8 cellular contexts compared by ENCODE assay signal in genomic region chr16:740459-740763, GRCh38. TPM values are rescaled to one million over a fixed set of nuclear protein-coding genes. Genes with fewer than 3 reads are reported as not detected.
A peak's percentile ranks its signal among the peaks of the same experiment; 100 is the strongest.
DNase-seq lines count a peak whose midpoint lies in the region; ATAC-seq and TF ChIP-seq lines count a peak whose summit lies in the region.

No MANE protein-coding gene starts in this region.

- no peak for TF ChIP-seq EP300 in tibial nerve (IDR thresholded peaks at IDR 0.05)

- H3K4me1 Mint-ChIP-seq in CD8-positive, alpha-beta T cell (ENCODE audit: low read depth): peaks cover 8% of the 10 kb centered on the region

- H3K4me3 Mint-ChIP-seq in CD8-positive, alpha-beta T cell: peak overlapping the region; percentile 82

- H3K36me3 ChIP-seq in CD8-positive, alpha-beta T cell (ENCODE audit: insufficient read depth, low read length): peaks cover 14% of the 10 kb centered on the region
- H3K36me3 ChIP-seq in adrenal gland (replicated peaks in 1 of 2) (peaks cover 0 to 19% of the 10 kb centered on the region in 2 donors), tibial nerve (peaks cover 0 to 42% (median 0%) of the 10 kb centered on the region in 3 donors)

- CTCF ChIA-PET in CD8-positive, alpha-beta T cell (lab: Charles Lee): interaction anchor here (1.3 to 16.2 kb wide), 10 partner anchors 9 to 50 kb away, joined by 4 to 353 read pairs (median 6); partner anchors contain the start of genes ANTKMT, CCDC78 and METRN

- H3K9me3 ChIP-seq in CD8-positive, alpha-beta T cell (ENCODE audit: low read length): no peaks in the 10 kb centered on the region
- no peaks in the 10 kb centered on the region for H3K9me3 ChIP-seq in adrenal gland (replicated peaks in 1 of 3)
- no peaks in the 10 kb centered on the region for H3K9me3 ChIP-seq in tibial nerve

- H3K9me3 Mint-ChIP-seq in CD8-positive, alpha-beta T cell: no peaks in the 10 kb centered on the region

- 0 to 1% methylated on average over 19 to 22 of the region's 22 CpGs; no CpG with 5 or more reads in 2 of the 4 donors for WGBS in adrenal gland, 4 donors
- WGBS in tibial nerve, 2 donors: 0% methylated on average over 6 of the region's 22 CpGs; no CpG with 5 or more reads in 1 of the 2 donors

- H3K36me3 Mint-ChIP-seq in CD8-positive, alpha-beta T cell: peaks cover 26% of the 10 kb centered on the region

- H3K27me3 Mint-ChIP-seq in CD8-positive, alpha-beta T cell (ENCODE audit: low read depth): no peaks in the 10 kb centered on the region

- DNase-seq in CD8-positive, alpha-beta T cell: no peak
- DNase-seq in adrenal gland: no peak
- no peak for DNase-seq in tibial nerve (ENCODE audit: low spot score in 2 of 2)
- DNase-seq in SHP77 treated with DMSO at 0.1 percent for 48 hours (lab: John Stamatoyannopoulos, UW): no peak
- no peak for DNase-seq in inferior parietal cortex (ENCODE audit: extremely low spot score)
- DNase-seq in GDM1 (lab: John Stamatoyannopoulos, UW): no peak

- H3K27ac ChIP-seq in CD8-positive, alpha-beta T cell (ENCODE audit: low read depth, low read length): peak overlapping the region; percentile 74
- H3K27ac ChIP-seq in adrenal gland: peak overlapping the region in 3 of 5 donors; percentile 37 to 55 (median 43)
- H3K27ac ChIP-seq in layer of hippocampus (ENCODE audit: low read depth, low read length): peak overlapping the region; percentile 38
- peak overlapping the region; percentile 24 to 87 (median 76) for H3K27ac ChIP-seq in tibial nerve

- peaks cover 9% of the 10 kb centered on the region for H3K4me1 ChIP-seq in CD8-positive, alpha-beta T cell (ENCODE audit: insufficient read depth, low read length)
- H3K4me1 ChIP-seq in adrenal gland (replicated peaks in 1 of 2) (peaks cover 12% of the 10 kb centered on the region in 2 donors), tibial nerve (peaks cover 0 to 16% (median 14%) of the 10 kb centered on the region in 4 donors)

- POLR2A ChIA-PET in CD8-positive, alpha-beta T cell (lab: Charles Lee): interaction anchor here (0.9 to 1.8 kb wide), 7 partner anchors 11 to 104 kb away, joined by 3 to 6 read pairs (median 5); partner anchors contain the start of genes ANTKMT, CCDC78, HAGHL and METRN

- TF ChIP-seq CTCF in CD8-positive, alpha-beta T cell (IDR thresholded peaks at IDR 0.05): no peak
- TF ChIP-seq CTCF in adrenal gland (IDR thresholded peaks at IDR 0.05) (no peak), tibial nerve (IDR thresholded peaks at IDR 0.05) (no peak)

- intact Hi-C loops in CD8-positive, alpha-beta T cell (cut with DNase I, micrococcal nuclease): loop anchor here (1.0 to 5.0 kb wide), 5 partner anchors 20 to 348 kb away; partner anchors contain the start of genes CHTF18 (in 2 of the 2), RPUSD1 (in 2 of the 2), ANTKMT (in 1 of the 2) and METRN (in 1 of the 2)
- intact Hi-C loops in adrenal gland (cut with DNase I): no loop called here

- ATAC-seq in CD8-positive, alpha-beta T cell: no peak
- ATAC-seq in HG02885 (IDR thresholded peaks at IDR 0.05; ENCODE audit: poor library complexity, unreplicated experiment): peak; percentile 4

- H3K4me3 ChIP-seq in CD8-positive, alpha-beta T cell (ENCODE audit: low read depth, low read length): peak overlapping the region; percentile 90
- peak overlapping the region; percentile 12 to 93 (median 60) for H3K4me3 ChIP-seq in adrenal gland
- H3K4me3 ChIP-seq in tibial nerve: peak overlapping the region; percentile 75 to 100 (median 94)

- peak overlapping the region; percentile 57 for H3K27ac Mint-ChIP-seq in CD8-positive, alpha-beta T cell

- no peaks in the 10 kb centered on the region for H3K27me3 ChIP-seq in CD8-positive, alpha-beta T cell (ENCODE audit: insufficient read depth, low read length)
- no peaks in the 10 kb centered on the region for H3K27me3 ChIP-seq in adrenal gland
- no peaks in the 10 kb centered on the region for H3K27me3 ChIP-seq in layer of hippocampus (ENCODE audit: control insufficient read depth, insufficient read depth, low read length)
- peaks cover 0 to 3% of the 10 kb centered on the region in 2 donors for H3K27me3 ChIP-seq in tibial nerve

- TF ChIP-seq POLR2A in adrenal gland (IDR thresholded peaks at IDR 0.05) (no peak), tibial nerve (IDR thresholded peaks at IDR 0.05) (no peak)

RNA-seq across cellular contexts. Expression of gene CIAO3, which starts 0.4 kb away (rescaled TPM):
- total RNA-seq in CD8-positive, alpha-beta T cell: 10 to 100 TPM; 25.7 to 30.0 TPM
- total RNA-seq in adrenal gland (10 to 100 TPM; 17.8 to 42.1 (median 29.5) TPM), tibial nerve (10 to 100 TPM; 39.8 to 53.2 (median 45.6) TPM)
- 10 to 100 TPM in 2 of 3 donors, 1 to 10 TPM in 1; 8.9 to 99.4 (median 38.2) TPM for polyA plus RNA-seq in adrenal gland

RNA-seq across cellular contexts. Expression of gene HAGHL, which starts 13.5 kb away (rescaled TPM):
- total RNA-seq in CD8-positive, alpha-beta T cell: 10 to 100 TPM; 17.5 to 21.8 TPM
- 10 to 100 TPM in 1 of 8 donors, 1 to 10 TPM in 6, not detected in 1; 1.1 to 10.6 (median 6.0) TPM for total RNA-seq in adrenal gland
- polyA plus RNA-seq in adrenal gland: 10 to 100 TPM in 2 of 3 donors, under 1 TPM in 1; 0.35 to 63.5 (median 11.0) TPM
- total RNA-seq in tibial nerve: 10 to 100 TPM in 1 of 4 donors, 1 to 10 TPM in 3; 3.5 to 18.0 (median 6.3) TPM

RNA-seq across cellular contexts. Expression of gene CCDC78, which starts 14.2 kb away (rescaled TPM):
- 1 to 10 TPM; 3.6 to 5.5 TPM for total RNA-seq in CD8-positive, alpha-beta T cell
- total RNA-seq in adrenal gland (1 to 10 TPM in 2 of 8 donors, under 1 TPM in 4, not detected in 2; 0.29 to 1.9 (median 0.85) TPM), tibial nerve (1 to 10 TPM in 2 of 4 donors, under 1 TPM in 2; 0.63 to 7.5 (median 3.0) TPM)
- polyA plus RNA-seq in adrenal gland: 10 to 100 TPM in 1 of 3 donors, 1 to 10 TPM in 1, under 1 TPM in 1; 0.64 to 49.9 (median 7.7) TPM

RNA-seq across cellular contexts. Expression of gene ANTKMT, which starts 19.5 kb away (rescaled TPM):
- 10 to 100 TPM; 24.7 to 29.6 TPM for total RNA-seq in CD8-positive, alpha-beta T cell
- total RNA-seq in adrenal gland (100 to 1,000 TPM in 1 of 8 donors, 10 to 100 TPM in 7; 36.8 to 127 (median 64.1) TPM), tibial nerve (10 to 100 TPM; 43.7 to 98.7 (median 78.6) TPM)
- polyA plus RNA-seq in adrenal gland: 100 to 1,000 TPM in 2 of 3 donors, under 1 TPM in 1; 0.48 to 124 (median 104) TPM

RNA-seq across cellular contexts. Expression of gene MSLN, which starts 20.1 kb away (rescaled TPM):
- total RNA-seq in CD8-positive, alpha-beta T cell: not detected
- under 1 TPM in 2 of 8 donors, not detected in 6; 0.43 to 0.46 TPM for total RNA-seq in adrenal gland
- under 1 TPM in 1 of 3 donors, not detected in 2; 0.13 TPM for polyA plus RNA-seq in adrenal gland
- 1 to 10 TPM in 1 of 4 donors, not detected in 3; 1.5 TPM for total RNA-seq in tibial nerve

Comparison
In these comparisons a context has a peak if more than half of its experiments do, and no peak if none do; other contexts are left out.
1. intact Hi-C loops: an anchor here in CD8-positive, alpha-beta T cell (1.0 to 5.0 kb wide); none called in adrenal gland.